In genomic region chr12:113358381-113359132, GRCh38 we compare ENCODE assay signal across 8 cellular contexts. TPM values are rescaled to one million over a fixed set of nuclear protein-coding genes. Genes with fewer than 3 reads are reported as not detected.
DNase-seq lines count a peak whose midpoint lies in the region; FAIRE-seq and TF ChIP-seq lines count a peak whose summit lies in the region.

PLBD2 (plus strand) TSS chr12:113358587; CDS start chr12:113358601, 14 bp downstream.

- no peaks in the 10 kb centered on the region for H3K36me3 ChIP-seq in Loucy (ENCODE audit: insufficient read depth, low read length)
- peaks cover 0 to 5% (median 0%) of the 10 kb centered on the region in 4 donors for H3K36me3 ChIP-seq in stomach

- H3K36me3 Mint-ChIP-seq in neural crest cell (ENCODE audit: low read depth): no peaks in the 10 kb centered on the region

- TF ChIP-seq CTCF in Loucy (conservative IDR thresholded peaks at IDR 0.05; ENCODE audit: low read length) (no peak), neural crest cell (conservative IDR thresholded peaks at IDR 0.05) (no peak), stomach (IDR thresholded peaks at IDR 0.05) (no peak)

- H3K9me3 ChIP-seq in Loucy (ENCODE audit: insufficient read depth, low read depth, low read length) (no peaks in the 10 kb centered on the region), stomach (no peaks in the 10 kb centered on the region)

- no peaks in the 10 kb centered on the region for H3K9me3 Mint-ChIP-seq in neural crest cell

- H3K27me3 Mint-ChIP-seq in neural crest cell (ENCODE audit: low read depth): no peaks in the 10 kb centered on the region

- H3F3A ChIP-seq in Loucy (ENCODE audit: low read depth): no peaks in the 10 kb centered on the region; the same call in 1 of the 2 replicates

- WGBS in stomach, 5 donors: 0 to 1% (median 0%) methylated on average over 25 to 67 of the region's 67 CpGs

- H3K27ac ChIP-seq in stomach: peak within 1 kb of the TSS; percentile 84 to 94 (median 88)

- intact Hi-C loops in stomach (cut with DNase I; ENCODE audit: low total_unique reads): no loop called here

- FAIRE-seq in H54 (lab: Jason Lieb, UNC): no peak

- TF ChIP-seq EP300 in stomach (IDR thresholded peaks at IDR 0.05): no peak

- TF ChIP-seq POLR2A in H54 (IDR thresholded peaks at IDR 0.05; ENCODE audit: low read depth, low read length) (peak; percentile 68), stomach (IDR thresholded peaks at IDR 0.05) (no peak)

- peak within 1 kb of the TSS; percentile 87 for H2AFZ ChIP-seq in Loucy (ENCODE audit: low read length)

- no peaks in the 10 kb centered on the region for H3K9me2 ChIP-seq in Loucy (replicated peaks; ENCODE audit: low read depth, low read length)

- H3K4me1 ChIP-seq in Loucy (ENCODE audit: insufficient read depth, low read length, poor library complexity, severe bottlenecking) (peaks cover 7% of the 10 kb centered on the region), stomach (peaks cover 7 to 34% (median 19%) of the 10 kb centered on the region in 4 donors)

- peaks cover 14% of the 10 kb centered on the region for H3K4me1 Mint-ChIP-seq in neural crest cell

- H3K27ac Mint-ChIP-seq in neural crest cell (ENCODE audit: unreplicated experiment): peak within 1 kb of the TSS; percentile 67

- H3K79me2 ChIP-seq in Loucy (ENCODE audit: insufficient read depth, low read length): no peaks in the 10 kb centered on the region

- peak within 1 kb of the TSS; percentile 57 for H3K9ac ChIP-seq in Loucy (ENCODE audit: low read depth, low read length, poor library complexity, severe bottlenecking)

- peak within 1 kb of the TSS; percentile 88 for H3K4me3 Mint-ChIP-seq in neural crest cell

- H3K27me3 ChIP-seq in Loucy (ENCODE audit: insufficient read depth, low read length, poor library complexity, severe bottlenecking) (no peaks in the 10 kb centered on the region), stomach (no peaks in the 10 kb centered on the region)

- no peaks in the 10 kb centered on the region for H4K20me1 ChIP-seq in Loucy (ENCODE audit: insufficient read depth, low read length, poor library complexity, severe bottlenecking)

- DNase-seq in ELR (ENCODE audit: low read depth) (peak; percentile 93), H54 (ENCODE audit: insufficient read length, low spot score) (peak; percentile 91), SIG-M5 (lab: John Stamatoyannopoulos, UW) (peak; percentile 56), activated gamma-delta T cell (lab: John Stamatoyannopoulos, UW) (peak; percentile 95), fibroblast of the conjunctiva (ENCODE audit: low read depth) (peak; percentile 87), neural crest cell (ENCODE audit: low read depth, low spot score) (peak; percentile 83), stomach (peak; percentile 96)

- peak within 1 kb of the TSS; percentile 76 for H3K4me2 ChIP-seq in Loucy (ENCODE audit: low read depth, low read length, poor library complexity, severe bottlenecking)

- H3K4me3 ChIP-seq in Loucy (ENCODE audit: low read length, poor library complexity, severe bottlenecking) (peak within 1 kb of the TSS; percentile 76), stomach (peak within 1 kb of the TSS; percentile 77 to 92 (median 86))

RNA-seq across cellular contexts. Expression of gene PLBD2, which starts in this region (rescaled TPM):
- total RNA-seq in neural crest cell: 33.4 and 36.6 TPM in 2 replicates
- 10 to 100 TPM in 3 of 5 donors, 1 to 10 TPM in 2; 2.7 to 32.4 (median 18.1) TPM for total RNA-seq in stomach
- polyA plus RNA-seq in stomach: 1 to 10 TPM; 5.2 to 8.2 (median 8.2) TPM

Comparison
In these comparisons a context has a peak if more than half of its experiments do, and no peak if none do; other contexts are left out.
1. Peak in every context shown above with its lines: DNase-seq, H3K4me3 ChIP-seq and H3K27ac ChIP-seq.